In genomic region chr10:1141261-1141660, GRCh38 we compare ENCODE assay signal across 26 cellular contexts.
"Had no signal": no experiment of that assay in that cellular context is flagged by ENCODE, and none has a peak within 500 bp of the region (broad histone marks: within the 10 kb centered on the region; RNA-seq: fewer than 3 reads in every experiment).

No MANE protein-coding gene starts in this region.

- H3K27me3 ChIP-seq: pancreas, suprapubic skin, tibial artery, upper lobe of right lung had no signal

- H3K27me3 Mint-ChIP-seq: stimulated activated naive CD8-positive, alpha-beta T cell treated with anti-CD3 and anti-CD28 coated beads, Interleukin-15, Interleukin-2, amounts not matched to agents 100 ng/mL and 50 ng/mL, for 24 hours had no signal

- DNase-seq: hypothalamus; immature natural killer cell; left ventricle myocardium inferior; mesendoderm; naive B cell; natural killer cell; nephron progenitor cell; pancreas; retina; right cardiac atrium; stimulated activated CD4-positive, alpha-beta T cell treated with anti-CD3 and anti-CD28 coated beads, Interleukin-12 subunit alpha, Interleukin-12 subunit beta, amount 100 ng/mL, for 4 hours; stimulated activated CD4-positive, alpha-beta T cell treated with anti-CD3 and anti-CD28 coated beads, Interleukin-15, amount 100 ng/mL, for 24 hours; stimulated activated CD4-positive, alpha-beta T cell treated with anti-CD3 and anti-CD28 coated beads, Interleukin-2, amount 100 ng/mL, for 24 hours; stimulated activated CD4-positive, alpha-beta T cell treated with anti-CD3 and anti-CD28 coated beads, Interleukin-4, amount 100 ng/mL, for 1 hour; stimulated activated naive B cell treated with anti-CD40 and anti-IgM and Interleukin-4, amounts not matched to agents 10 μg/mL and 1 μg/mL and 100 μg/mL, for 72 hours; tibial artery; trophoblast cell; upper lobe of right lung had no signal

- H3K4me3 ChIP-seq: left ventricle myocardium inferior, lung, pancreas, prostate gland, skin epidermis, suprapubic skin, thoracic aorta, tibial artery, upper lobe of right lung had no signal

- H3K36me3 ChIP-seq: left ventricle myocardium inferior, pancreas, prostate gland, suprapubic skin, thoracic aorta, tibial artery, upper lobe of right lung had no signal

- H3K9me3 ChIP-seq: prostate gland had no signal

- H3K27ac ChIP-seq: left ventricle myocardium inferior, pancreas, prostate gland, skin epidermis, suprapubic skin, thoracic aorta, tibial artery, upper lobe of right lung had no signal

- H3K4me3 Mint-ChIP-seq: immature natural killer cell; mesothelial cell of epicardium; naive B cell; natural killer cell; nephron progenitor cell; stimulated activated naive B cell treated with anti-CD40 and anti-IgM and Interleukin-4, amounts not matched to agents 10 μg/mL and 1 μg/mL and 100 μg/mL, for 72 hours; stimulated activated naive CD8-positive, alpha-beta T cell treated with anti-CD3 and anti-CD28 coated beads, Interleukin-15, Interleukin-2, amounts not matched to agents 100 ng/mL and 50 ng/mL, for 24 hours had no signal

- ATAC-seq: natural killer cell; pancreas; right cardiac atrium; sciatic nerve; stimulated activated naive B cell treated with anti-CD40 and anti-IgM and Interleukin-4, amounts not matched to agents 10 μg/mL and 1 μg/mL and 100 μg/mL, for 72 hours; upper lobe of right lung had no signal

- H3K27ac Mint-ChIP-seq: immature natural killer cell; mesothelial cell of epicardium; natural killer cell; nephron progenitor cell; stimulated activated naive B cell treated with anti-CD40 and anti-IgM and Interleukin-4, amounts not matched to agents 10 μg/mL and 1 μg/mL and 100 μg/mL, for 72 hours; stimulated activated naive CD8-positive, alpha-beta T cell treated with anti-CD3 and anti-CD28 coated beads, Interleukin-15, Interleukin-2, amounts not matched to agents 100 ng/mL and 50 ng/mL, for 24 hours had no signal

- H3K4me1 Mint-ChIP-seq: immature natural killer cell; mesothelial cell of epicardium; naive B cell; natural killer cell; stimulated activated naive B cell treated with anti-CD40 and anti-IgM and Interleukin-4, amounts not matched to agents 10 μg/mL and 1 μg/mL and 100 μg/mL, for 72 hours had no signal

- H3K4me1 ChIP-seq: left ventricle myocardium inferior, pancreas, prostate gland, suprapubic skin, tibial artery, upper lobe of right lung had no signal
